In the genomic region with DNA sequence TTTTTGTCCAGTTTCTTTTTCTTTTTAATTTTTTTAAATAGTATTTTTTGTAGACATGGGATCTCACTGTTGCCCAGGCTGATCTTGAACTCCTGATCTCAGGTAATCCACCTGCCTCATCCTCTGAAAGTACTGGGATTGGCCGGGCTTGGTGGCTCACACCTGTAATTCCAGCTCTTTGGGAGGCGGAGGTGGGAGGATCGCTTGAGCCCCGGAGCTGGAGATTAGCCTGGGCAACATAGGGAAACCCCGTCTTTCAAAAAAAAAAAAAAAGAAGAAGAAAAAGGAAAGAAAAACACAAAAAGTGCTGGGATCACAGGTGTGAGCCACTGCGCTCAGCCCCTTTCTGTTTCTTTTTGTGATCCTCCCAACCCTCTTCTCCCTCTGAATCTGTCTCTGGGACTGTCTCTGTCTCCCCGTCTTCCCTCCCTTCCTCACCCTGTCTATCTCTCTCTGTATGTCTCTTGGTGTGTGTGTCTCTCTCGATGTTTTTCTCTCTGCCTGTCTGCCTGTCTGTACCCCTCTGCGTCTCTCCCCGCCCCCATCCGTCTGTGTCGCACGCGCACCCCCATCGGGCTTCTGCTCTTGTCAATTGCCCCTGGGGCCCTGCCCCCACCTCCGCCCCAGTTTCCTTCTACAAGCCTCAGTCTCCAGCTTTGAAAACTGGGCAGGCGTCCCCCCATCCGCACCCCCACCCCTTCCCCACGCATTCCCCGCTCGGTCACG, we compare ENCODE assay signal across 8 cellular contexts. TPM values are rescaled to one million over a fixed set of nuclear protein-coding genes. Genes with fewer than 3 reads are reported as not detected.
A peak's percentile ranks its signal among the peaks of the same experiment; 100 is the strongest.
DNase-seq lines count a peak whose midpoint lies in the region; ATAC-seq and TF ChIP-seq lines count a peak whose summit lies in the region.

No MANE protein-coding gene starts in this region.

- DNase-seq in HFF-Myc (ENCODE audit: extremely low read depth, low read depth) (no peak), astrocyte of the cerebellum (ENCODE audit: low read depth) (no peak), cerebellum (ENCODE audit: low spot score) (no peak)
- DNase-seq in stimulated activated CD8-positive, alpha-beta memory T cell treated with anti-CD3 and anti-CD28 coated beads, Interleukin-12 subunit alpha, Interleukin-12 subunit beta, amount 100 ng/mL, for 1 hour (ENCODE audit: low read depth), result peak; percentile 89

- peak overlapping the region; percentile 59 to 75 for H3K9ac ChIP-seq in liver (ENCODE audit: low read depth in 1 of 2, low read length in 2 of 2)

- no peak for ATAC-seq in GM19023 (IDR thresholded peaks at IDR 0.05; ENCODE audit: unreplicated experiment)
- no peak for ATAC-seq in HG02623 (IDR thresholded peaks at IDR 0.05; ENCODE audit: unreplicated experiment)

- in situ Hi-C loops in astrocyte of the cerebellum (cut with HindIII; ENCODE audit: low sequenced_read_pairs), result no loop called here

- no peaks in the 10 kb centered on the region for H3K27me3 ChIP-seq in liver (ENCODE audit: control insufficient read depth in 4 of 4, insufficient read depth in 4 of 4, low read length in 3 of 4)

- H3K27me3 Mint-ChIP-seq in T-helper 1 cell treated with Interleukin-12 subunit alpha and Interleukin-12 subunit beta and Interleukin-4 antibody, amounts not matched to agents 30 μg/mL and 1 μg/mL, for 36 hours (ENCODE audit: low read depth), result no peaks in the 10 kb centered on the region

- no peak for TF ChIP-seq RAD21 in liver (IDR thresholded peaks at IDR 0.05)

- peak overlapping the region; percentile 87 for H3K4me3 Mint-ChIP-seq in T-helper 1 cell treated with Interleukin-12 subunit alpha and Interleukin-12 subunit beta and Interleukin-4 antibody, amounts not matched to agents 30 μg/mL and 1 μg/mL, for 36 hours

- H3K4me3 ChIP-seq in HFF-Myc (replicated peaks; ENCODE audit: low read depth, low read length), result peak overlapping the region; percentile 96
- peak overlapping the region; percentile 86 for H3K4me3 ChIP-seq in astrocyte of the cerebellum (ENCODE audit: low read depth, low read length)
- peak overlapping the region; percentile 57 to 94 (median 65) for H3K4me3 ChIP-seq in liver (ENCODE audit: low read depth in 1 of 3, low read length in 3 of 3)

- 13% methylated on average over 22 of the region's 22 CpGs for WGBS in liver

- H3K9me3 Mint-ChIP-seq in T-helper 1 cell treated with Interleukin-12 subunit alpha and Interleukin-12 subunit beta and Interleukin-4 antibody, amounts not matched to agents 30 μg/mL and 1 μg/mL, for 36 hours, result no peaks in the 10 kb centered on the region

- peaks cover 0 to 9% (median 0%) of the 10 kb centered on the region in 4 donors for H3K36me3 ChIP-seq in liver (ENCODE audit: control insufficient read depth in 4 of 4, insufficient read depth in 3 of 4, low read depth in 1 of 4, low read length in 3 of 4)

- no peaks in the 10 kb centered on the region for H3K9me3 ChIP-seq in liver (ENCODE audit: control insufficient read depth in 4 of 4, low read length in 3 of 4)

- TF ChIP-seq CTCF in HFF-Myc (IDR thresholded peaks at IDR 0.05; ENCODE audit: low read depth, low read length, missing control alignments) (no peak), astrocyte of the cerebellum (IDR thresholded peaks at IDR 0.05; ENCODE audit: low read depth, low read length, missing control alignments) (no peak), liver (IDR thresholded peaks at IDR 0.05; ENCODE audit: low read depth, low read length, missing input control) (no peak)

- H3K4me1 Mint-ChIP-seq in T-helper 1 cell treated with Interleukin-12 subunit alpha and Interleukin-12 subunit beta and Interleukin-4 antibody, amounts not matched to agents 30 μg/mL and 1 μg/mL, for 36 hours (ENCODE audit: low read depth), result peaks cover 49% of the 10 kb centered on the region

- peaks cover 20% of the 10 kb centered on the region for H3K36me3 Mint-ChIP-seq in T-helper 1 cell treated with Interleukin-12 subunit alpha and Interleukin-12 subunit beta and Interleukin-4 antibody, amounts not matched to agents 30 μg/mL and 1 μg/mL, for 36 hours (ENCODE audit: low read depth)

- peak overlapping the region; percentile 94 to 95 for H3K27ac ChIP-seq in liver (ENCODE audit: low read depth in 1 of 2, low read length in 2 of 2)

- peaks cover 11 to 29% (median 19%) of the 10 kb centered on the region in 4 donors for H3K4me1 ChIP-seq in liver (ENCODE audit: control insufficient read depth in 4 of 4, insufficient read depth in 4 of 4, low read length in 3 of 4)

- peak overlapping the region; percentile 92 for H3K27ac Mint-ChIP-seq in T-helper 1 cell treated with Interleukin-12 subunit alpha and Interleukin-12 subunit beta and Interleukin-4 antibody, amounts not matched to agents 30 μg/mL and 1 μg/mL, for 36 hours

TF ChIP-seq in liver, 16 proteins besides CTCF, POLR2A, EP300 and RAD21:
- TF ChIP-seq JUND (IDR thresholded peaks at IDR 0.05) (no peak), EGR1 (IDR thresholded peaks at IDR 0.05; ENCODE audit: low read depth in 2 of 2) (peak in 1 of 2 donors; percentile 24), YY1 (IDR thresholded peaks at IDR 0.05) (no peak)

RNA-seq across cellular contexts. Expression of gene ZFP36, which starts 0.6 kb away (rescaled TPM):
- 1 to 10 TPM; 3.6 to 9.0 TPM for total RNA-seq in liver
- polyA plus RNA-seq in liver, result 10 to 100 TPM; 62.0 to 91.9 TPM
- total RNA-seq in cerebellum, result 1.9 TPM

RNA-seq across cellular contexts. Expression of gene PLEKHG2, which starts 6.4 kb away (rescaled TPM):
- 1 to 10 TPM; 3.7 to 4.5 TPM for total RNA-seq in liver
- polyA plus RNA-seq in liver, result 1 to 10 TPM; 2.1 to 2.2 TPM
- 20.9 TPM for total RNA-seq in cerebellum

RNA-seq across cellular contexts. Expression of gene MED29, which starts 14.9 kb away (rescaled TPM):
- total RNA-seq in liver, result 10 to 100 TPM; 11.0 to 13.8 TPM
- 10 to 100 TPM; 21.0 to 24.2 TPM for polyA plus RNA-seq in liver
- total RNA-seq in cerebellum, result 14.1 TPM

RNA-seq across cellular contexts. Expression of gene PAF1, which starts 15.2 kb away (rescaled TPM):
- total RNA-seq in liver (10 to 100 TPM; 13.7 to 16.7 TPM), cerebellum (18.6 TPM)
- 10 to 100 TPM; 21.2 to 29.4 TPM for polyA plus RNA-seq in liver

RNA-seq across cellular contexts. Expression of gene RPS16, which starts 29.7 kb away (rescaled TPM):
- 100 to 1,000 TPM; 109 to 111 TPM for total RNA-seq in liver
- 1,000 to 10,000 TPM in 1 of 2 donors, 100 to 1,000 TPM in 1; 324 to 1,094 TPM for polyA plus RNA-seq in liver
- total RNA-seq in cerebellum, result 48.1 TPM
